ENCODE assay signal across 17 cellular contexts in genomic region chr9:84919498-84919897, GRCh38.
A peak's percentile ranks its signal among the peaks of the same experiment; 100 is the strongest.
DNase-seq lines count a peak whose midpoint lies in the region; ATAC-seq and TF ChIP-seq lines count a peak whose summit lies in the region.
"Had no signal": no experiment of that assay in that cellular context is flagged by ENCODE, and none has a peak within 500 bp of the region (broad histone marks: within the 10 kb centered on the region; RNA-seq: fewer than 3 reads in every experiment).

No MANE protein-coding gene starts in this region.

- TF ChIP-seq POLR2A in transverse colon (IDR thresholded peaks at IDR 0.05), result no peak

- H3K4me3 ChIP-seq in colonic mucosa (no peak overlapping the region), mucosa of descending colon (no peak overlapping the region), transverse colon (no peak overlapping the region)
- H3K4me3 ChIP-seq: A549 had no signal

- WGBS in transverse colon (ENCODE audit: low coverage in 1 of 2), 2 donors, result 51 to 53% methylated on average over 3 of the region's 3 CpGs

- H3K9me3 ChIP-seq in colonic mucosa, result no peaks in the 10 kb centered on the region
- no peaks in the 10 kb centered on the region for H3K9me3 ChIP-seq in mucosa of descending colon
- H3K9me3 ChIP-seq in transverse colon, result no peaks in the 10 kb centered on the region
- H3K9me3 ChIP-seq: A549, Caco-2 had no signal

- in situ Hi-C loops in transverse colon (cut with MboI; ENCODE audit: low pct_ligation_motif_present in 1 of 4, low pct_unique_long_range_greater_than_20kb in 1 of 4, low sequenced_read_pairs in 3 of 4), result no loop called here

- peak; percentile 1 for DNase-seq in DMS79 treated with DMSO at 0.1 percent for 48 hours (lab: John Stamatoyannopoulos, UW)
- DNase-seq in DMS79 (lab: John Stamatoyannopoulos, UW), result no peak
- DNase-seq in colonic mucosa, result peak; percentile 36
- DNase-seq in mucosa of descending colon, result no peak
- DNase-seq in transverse colon, result no peak
- no peak for DNase-seq in GOT3 (lab: John Stamatoyannopoulos, UW)
- DNase-seq in amniotic stem cell (lab: John Stamatoyannopoulos, UW), result no peak
- DNase-seq: AML-193; Caco-2; CD4-positive, alpha-beta T cell; GF-D8; H9 had no signal

- no peak overlapping the region for H3K9ac ChIP-seq in colonic mucosa (ENCODE audit: low read depth in 2 of 2, low read length in 2 of 2)

- ATAC-seq in mucosa of descending colon, result peak; percentile 76
- no peak for ATAC-seq in GM21360 (IDR thresholded peaks at IDR 0.05; ENCODE audit: unreplicated experiment)
- ATAC-seq: A549, HepG2 had no signal

- no peaks in the 10 kb centered on the region for H3K36me3 ChIP-seq in colonic mucosa
- no peaks in the 10 kb centered on the region for H3K36me3 ChIP-seq in mucosa of descending colon (ENCODE audit: low read depth)
- no peaks in the 10 kb centered on the region for H3K36me3 ChIP-seq in transverse colon

- peak overlapping the region; percentile 72 for H3K27ac ChIP-seq in colonic mucosa
- peak overlapping the region; percentile 69 to 79 (median 72) for H3K27ac ChIP-seq in transverse colon
- H3K27ac ChIP-seq: 22Rv1, A549, C4-2B had no signal

- intact Hi-C loops in colonic mucosa (cut with DNase I), result no loop called here
- intact Hi-C loops in mucosa of descending colon (cut with DNase I, micrococcal nuclease), result no loop called here
- intact Hi-C loops in transverse colon (cut with DNase I; ENCODE audit: low total_unique reads), result no loop called here

- no peaks in the 10 kb centered on the region for H3K27me3 ChIP-seq in colonic mucosa
- H3K27me3 ChIP-seq in transverse colon, result no peaks in the 10 kb centered on the region

- TF ChIP-seq CTCF in colonic mucosa (IDR thresholded peaks at IDR 0.05) (no peak), mucosa of descending colon (IDR thresholded peaks at IDR 0.05) (no peak), transverse colon (IDR thresholded peaks at IDR 0.05) (no peak)

- TF ChIP-seq EP300 in transverse colon (IDR thresholded peaks at IDR 0.05; ENCODE audit: low read depth), result no peak

- peaks cover 4% of the 10 kb centered on the region for H3K4me1 ChIP-seq in colonic mucosa
- peaks cover 27% of the 10 kb centered on the region for H3K4me1 ChIP-seq in mucosa of descending colon (ENCODE audit: low read depth)
- H3K4me1 ChIP-seq in transverse colon, result peaks cover 0 to 40% (median 26%) of the 10 kb centered on the region in 4 donors
- H3K4me1 ChIP-seq: A549, Caco-2 had no signal

Comparison
In these comparisons a context has a peak if more than half of its experiments do, and no peak if none do; other contexts are left out.
1. DNase-seq: peak in DMS79 treated with DMSO at 0.1 percent for 48 hours (single experiment) and colonic mucosa (single experiment); none in DMS79 (single experiment), mucosa of descending colon (0 of 3), transverse colon (single experiment), GOT3 (single experiment) and amniotic stem cell (single experiment).